Comparison of ENCODE assay signal across 8 cellular contexts in genomic region chr12:51048601-51049369, GRCh38. TPM values are rescaled to one million over a fixed set of nuclear protein-coding genes. Genes with fewer than 3 reads are reported as not detected.
DNase-seq lines count a peak whose midpoint lies in the region; ATAC-seq and TF ChIP-seq lines count a peak whose summit lies in the region.

No MANE protein-coding gene starts in this region.

- H3K27me3 Mint-ChIP-seq in natural killer cell (ENCODE audit: low read depth in 2 of 2) = no peaks in the 10 kb centered on the region

- H3K9me3 ChIP-seq in ectodermal cell (ENCODE audit: control insufficient read depth, low read length) = no peaks in the 10 kb centered on the region

- peak overlapping the region; percentile 90 to 96 for H3K27ac Mint-ChIP-seq in natural killer cell

- H3K4me1 Mint-ChIP-seq in natural killer cell = peaks cover 26 to 37% of the 10 kb centered on the region in 2 donors

- H3K4me3 Mint-ChIP-seq in natural killer cell = peak overlapping the region; percentile 91

- intact Hi-C loops in natural killer cell (cut with micrococcal nuclease) = loop anchor here (1.0 to 5.0 kb wide), 2 partner anchors 22 to 124 kb away; partner anchors contain the start of genes SLC11A2 and TFCP2

- WGBS in ectodermal cell, 2 experiments = 46 to 54% methylated on average over 16 to 17 of the region's 18 CpGs

- H3K36me3 Mint-ChIP-seq in natural killer cell = peaks cover 10% of the 10 kb centered on the region

- no peak for ATAC-seq in natural killer cell
- ATAC-seq in HG03039 (IDR thresholded peaks at IDR 0.05; ENCODE audit: unreplicated experiment) = no peak
- no peak for ATAC-seq in GM21447 (IDR thresholded peaks at IDR 0.05; ENCODE audit: unreplicated experiment)

- H3K4me1 ChIP-seq in ectodermal cell (ENCODE audit: control insufficient read depth, insufficient read depth, low read length) = peaks cover 8% of the 10 kb centered on the region

- no peaks in the 10 kb centered on the region for H3K9me3 Mint-ChIP-seq in natural killer cell

- H3K36me3 ChIP-seq in ectodermal cell (ENCODE audit: control insufficient read depth, insufficient read depth, low read length) = peaks cover 6% of the 10 kb centered on the region

- H3K4me3 ChIP-seq in GM12864 (ENCODE audit: low read depth, low read length) (peak overlapping the region; percentile 75), ectodermal cell (ENCODE audit: insufficient read depth, low read depth, low read length) (peak overlapping the region; percentile 72)

- no peaks in the 10 kb centered on the region for H3K27me3 ChIP-seq in ectodermal cell (ENCODE audit: control insufficient read depth, insufficient read depth, low read length, poor library complexity, severe bottlenecking)

- no peak overlapping the region for H3K27ac ChIP-seq in ectodermal cell (ENCODE audit: insufficient read depth, low read depth, low read length, poor library complexity, severe bottlenecking)

- TF ChIP-seq CTCF in GM12864 (IDR thresholded peaks at IDR 0.05; ENCODE audit: low read depth, low read length, missing control alignments) (no peak), natural killer cell (IDR thresholded peaks at IDR 0.05) (no peak)

- DNase-seq in GM12864 (ENCODE audit: low read depth) (no peak), natural killer cell (no peak), kidney tubule cell (ENCODE audit: low spot score) (no peak), NCI-H2107 treated with DMSO at 0.1 percent for 48 hours (lab: John Stamatoyannopoulos, UW; ENCODE audit: unreplicated experiment) (no peak)

TF ChIP-seq in PFSK-1, 5 proteins besides CTCF, POLR2A, EP300 and RAD21:
- TF ChIP-seq POLR2AphosphoS5 (IDR thresholded peaks at IDR 0.05; ENCODE audit: low read depth, low read length) (no peak), SIN3A (IDR thresholded peaks at IDR 0.05; ENCODE audit: borderline replicate concordance, insufficient read depth, low read length) (0 out of 2 replicates have a peak, but pooled peaks have one; percentile 3), TAF1 (IDR thresholded peaks at IDR 0.05; ENCODE audit: borderline replicate concordance, insufficient read depth, low read length) (no peak), FOXP2 (optimal IDR thresholded peaks at IDR 0.05; ENCODE audit: borderline replicate concordance, extremely low read depth, extremely low read length, insufficient read depth) (no peak)
- TF ChIP-seq, protein P1, sequence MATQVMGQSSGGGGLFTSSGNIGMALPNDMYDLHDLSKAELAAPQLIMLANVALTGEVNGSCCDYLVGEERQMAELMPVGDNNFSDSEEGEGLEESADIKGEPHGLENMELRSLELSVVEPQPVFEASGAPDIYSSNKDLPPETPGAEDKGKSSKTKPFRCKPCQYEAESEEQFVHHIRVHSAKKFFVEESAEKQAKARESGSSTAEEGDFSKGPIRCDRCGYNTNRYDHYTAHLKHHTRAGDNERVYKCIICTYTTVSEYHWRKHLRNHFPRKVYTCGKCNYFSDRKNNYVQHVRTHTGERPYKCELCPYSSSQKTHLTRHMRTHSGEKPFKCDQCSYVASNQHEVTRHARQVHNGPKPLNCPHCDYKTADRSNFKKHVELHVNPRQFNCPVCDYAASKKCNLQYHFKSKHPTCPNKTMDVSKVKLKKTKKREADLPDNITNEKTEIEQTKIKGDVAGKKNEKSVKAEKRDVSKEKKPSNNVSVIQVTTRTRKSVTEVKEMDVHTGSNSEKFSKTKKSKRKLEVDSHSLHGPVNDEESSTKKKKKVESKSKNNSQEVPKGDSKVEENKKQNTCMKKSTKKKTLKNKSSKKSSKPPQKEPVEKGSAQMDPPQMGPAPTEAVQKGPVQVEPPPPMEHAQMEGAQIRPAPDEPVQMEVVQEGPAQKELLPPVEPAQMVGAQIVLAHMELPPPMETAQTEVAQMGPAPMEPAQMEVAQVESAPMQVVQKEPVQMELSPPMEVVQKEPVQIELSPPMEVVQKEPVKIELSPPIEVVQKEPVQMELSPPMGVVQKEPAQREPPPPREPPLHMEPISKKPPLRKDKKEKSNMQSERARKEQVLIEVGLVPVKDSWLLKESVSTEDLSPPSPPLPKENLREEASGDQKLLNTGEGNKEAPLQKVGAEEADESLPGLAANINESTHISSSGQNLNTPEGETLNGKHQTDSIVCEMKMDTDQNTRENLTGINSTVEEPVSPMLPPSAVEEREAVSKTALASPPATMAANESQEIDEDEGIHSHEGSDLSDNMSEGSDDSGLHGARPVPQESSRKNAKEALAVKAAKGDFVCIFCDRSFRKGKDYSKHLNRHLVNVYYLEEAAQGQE (IDR thresholded peaks at IDR 0.05; ENCODE audit: insufficient read depth in 1 of 2, low read depth in 2 of 2, low read length in 2 of 2) = no peak

RNA-seq across cellular contexts. Expression of gene LETMD1, which starts 0.7 kb away (rescaled TPM):
- 47.6 TPM for polyA plus RNA-seq in PFSK-1 (2012; ENCODE audit: insufficient read length, low read depth)
- 58.8 TPM for polyA plus RNA-seq in ectodermal cell (2013, experiment 1 of 4)
- polyA plus RNA-seq in ectodermal cell (2013, experiment 2 of 4) = 65.0 TPM
- polyA plus RNA-seq in ectodermal cell (2013, experiment 3 of 4) = 46.4 TPM
- polyA plus RNA-seq in ectodermal cell (2013, experiment 4 of 4) = 58.0 TPM
- 10 to 100 TPM; 57.1 to 71.8 (median 58.2) TPM for total RNA-seq in natural killer cell

RNA-seq across cellular contexts. Expression of gene SLC11A2, which starts 22.6 kb away (rescaled TPM):
- 26.9 TPM for polyA plus RNA-seq in PFSK-1 (2012; ENCODE audit: insufficient read length, low read depth)
- polyA plus RNA-seq in ectodermal cell (2013, experiment 1 of 4) = 70.0 TPM
- polyA plus RNA-seq in ectodermal cell (2013, experiment 2 of 4) = 82.0 TPM
- polyA plus RNA-seq in ectodermal cell (2013, experiment 3 of 4) = 58.5 TPM
- polyA plus RNA-seq in ectodermal cell (2013, experiment 4 of 4) = 60.3 TPM
- total RNA-seq in natural killer cell = 10 to 100 TPM; 34.3 to 54.3 (median 42.7) TPM

RNA-seq across cellular contexts. Expression of gene CSRNP2, which starts 34.6 kb away (rescaled TPM):
- 29.2 TPM for polyA plus RNA-seq in PFSK-1 (2012; ENCODE audit: insufficient read length, low read depth)
- 41.5 TPM for polyA plus RNA-seq in ectodermal cell (2013, experiment 1 of 4)
- 43.9 TPM for polyA plus RNA-seq in ectodermal cell (2013, experiment 2 of 4)
- polyA plus RNA-seq in ectodermal cell (2013, experiment 3 of 4) = 27.8 TPM
- polyA plus RNA-seq in ectodermal cell (2013, experiment 4 of 4) = 32.0 TPM
- 10 to 100 TPM; 21.3 to 31.7 (median 25.1) TPM for total RNA-seq in natural killer cell
